In genomic region chr7:14009453-14010418, GRCh38 we compare ENCODE assay signal across 23 cellular contexts. TPM values are rescaled to one million over a fixed set of nuclear protein-coding genes. Genes with fewer than 3 reads are reported as not detected.
DNase-seq lines count a peak whose midpoint lies in the region; ATAC-seq, FAIRE-seq and TF ChIP-seq lines count a peak whose summit lies in the region.
"Had no signal": no experiment of that assay in that cellular context is flagged by ENCODE, and none has a peak within 500 bp of the region (broad histone marks: within the 10 kb centered on the region; RNA-seq: fewer than 3 reads in every experiment).

No MANE protein-coding gene starts in this region.

- H3K4me3 Mint-ChIP-seq in CD8-positive, alpha-beta T cell, result peak overlapping the region; percentile 29
- H3K4me3 Mint-ChIP-seq in GM23338, result no peak overlapping the region
- H3K4me3 Mint-ChIP-seq: activated CD4-positive, alpha-beta T cell treated with anti-CD3 and anti-CD28 coated beads, Interleukin-2, amount 10 ng/mL, durations not matched to agents 24 days and 14 days; neural crest cell; T-helper 17 cell had no signal

- FAIRE-seq in D721Med (lab: Jason Lieb, UNC), result no peak

- no peaks in the 10 kb centered on the region for H3K36me3 Mint-ChIP-seq in CD8-positive, alpha-beta T cell
- H3K36me3 Mint-ChIP-seq in GM23338 (ENCODE audit: low read depth), result no peaks in the 10 kb centered on the region

- H3K27me3 ChIP-seq in CD8-positive, alpha-beta T cell (ENCODE audit: insufficient read depth, low read length), result no peaks in the 10 kb centered on the region
- H3K27me3 ChIP-seq in GM23338 (ENCODE audit: insufficient read depth) (no peaks in the 10 kb centered on the region), Panc1 (ENCODE audit: control insufficient read depth, insufficient read depth, low read length) (no peaks in the 10 kb centered on the region), foreskin keratinocyte (no peaks in the 10 kb centered on the region)
- H3K27me3 ChIP-seq: BLaER1 treated with 17β-estradiol and CSF1 and Interleukin-3, amounts not matched to agents 10 nM and 100 nM; hepatocyte; vagina had no signal

- POLR2A ChIA-PET in CD8-positive, alpha-beta T cell (lab: Charles Lee), result interaction anchor here (0.6 kb wide), 1 partner anchor 720 kb away, joined by 3 read pairs; no protein-coding TSS in a partner anchor
- POLR2A ChIA-PET in Panc1 (lab: Charles Lee), result interaction anchor here (0.6 kb wide), 1 partner anchor 19 kb away, joined by 4 read pairs; no protein-coding TSS in a partner anchor

- no peak overlapping the region for H3K27ac ChIP-seq in CD8-positive, alpha-beta T cell (ENCODE audit: low read depth, low read length)
- H3K27ac ChIP-seq in GM23338 (ENCODE audit: low read depth) (no peak overlapping the region), Panc1 (ENCODE audit: low read length) (no peak overlapping the region), foreskin keratinocyte (no peak overlapping the region)
- H3K27ac ChIP-seq: BLaER1 treated with 17β-estradiol and CSF1 and Interleukin-3, amounts not matched to agents 10 nM and 100 nM; hepatocyte; HL-60; prostate gland; vagina had no signal

- H3K9me3 Mint-ChIP-seq in CD8-positive, alpha-beta T cell, result no peaks in the 10 kb centered on the region
- no peaks in the 10 kb centered on the region for H3K9me3 Mint-ChIP-seq in GM23338
- H3K9me3 Mint-ChIP-seq: activated CD4-positive, alpha-beta T cell treated with anti-CD3 and anti-CD28 coated beads, Interleukin-2, amount 10 ng/mL, durations not matched to agents 24 days and 14 days; neural crest cell had no signal

- intact Hi-C loops in CD8-positive, alpha-beta T cell (cut with DNase I, micrococcal nuclease), result loop anchor here in 1 of 2 experiments (2.0 kb wide), 1 partner anchor 19 kb away; no protein-coding TSS in a partner anchor
- intact Hi-C loops in Panc1 (cut with micrococcal nuclease; ENCODE audit: unreplicated experiment), result no loop called here

- no peak for TF ChIP-seq CTCF in CD8-positive, alpha-beta T cell (IDR thresholded peaks at IDR 0.05)
- TF ChIP-seq CTCF in GM23338 (conservative IDR thresholded peaks at IDR 0.05; ENCODE audit: low read depth in 2 of 2) (no peak), Panc1 (IDR thresholded peaks at IDR 0.05) (no peak), fibroblast of villous mesenchyme (IDR thresholded peaks at IDR 0.05; ENCODE audit: insufficient read depth, low read depth, low read length) (no peak), foreskin keratinocyte (conservative IDR thresholded peaks at IDR 0.05) (no peak), D721Med (IDR thresholded peaks at IDR 0.05; ENCODE audit: insufficient read depth, missing control alignments) (no peak)

- H2AFZ ChIP-seq in GM23338, result no peak overlapping the region
- H2AFZ ChIP-seq: hepatocyte had no signal

- H3K79me2 ChIP-seq in GM23338 (replicated peaks; ENCODE audit: insufficient read depth), result no peaks in the 10 kb centered on the region
- H3K79me2 ChIP-seq: hepatocyte had no signal

- no peak overlapping the region for H3K4me3 ChIP-seq in CD8-positive, alpha-beta T cell (ENCODE audit: low read depth, low read length)
- H3K4me3 ChIP-seq in GM23338 (no peak overlapping the region), Panc1 (ENCODE audit: low read depth in 2 of 2, low read length in 2 of 2) (peak overlapping the region; percentile 1 to 37; a peak in 3 of 4 replicates), fibroblast of villous mesenchyme (ENCODE audit: low read depth, low read length) (no peak overlapping the region)
- H3K4me3 ChIP-seq: BLaER1 treated with 17β-estradiol and CSF1 and Interleukin-3, amounts not matched to agents 10 nM and 100 nM; hepatocyte; prostate gland; vagina had no signal

- BruUV-seq in Panc1 (replicated peaks; lab: Mats Ljungman, UMichigan), result no TSS peak

- no peaks in the 10 kb centered on the region for H3K36me3 ChIP-seq in CD8-positive, alpha-beta T cell (ENCODE audit: insufficient read depth, low read length)
- H3K36me3 ChIP-seq in GM23338 (ENCODE audit: insufficient read depth) (no peaks in the 10 kb centered on the region), Panc1 (ENCODE audit: control insufficient read depth, insufficient read depth, low read length) (no peaks in the 10 kb centered on the region)
- H3K36me3 ChIP-seq: BLaER1 treated with 17β-estradiol and CSF1 and Interleukin-3, amounts not matched to agents 10 nM and 100 nM; prostate gland; vagina had no signal

- H4K20me1 ChIP-seq in GM23338 (replicated peaks; ENCODE audit: insufficient read depth), result no peaks in the 10 kb centered on the region
- H4K20me1 ChIP-seq: BLaER1 treated with 17β-estradiol and CSF1 and Interleukin-3, amounts not matched to agents 10 nM and 100 nM had no signal

- no peak for ATAC-seq in CD8-positive, alpha-beta T cell
- ATAC-seq in GM23338, result peak; percentile 88
- ATAC-seq in Panc1, result no peak
- ATAC-seq in foreskin keratinocyte, result no peak
- no peak for ATAC-seq in GM18511 (IDR thresholded peaks at IDR 0.05; ENCODE audit: unreplicated experiment)
- ATAC-seq: T-helper 17 cell had no signal

- no peaks in the 10 kb centered on the region for H3K27me3 Mint-ChIP-seq in CD8-positive, alpha-beta T cell (ENCODE audit: low read depth)
- no peaks in the 10 kb centered on the region for H3K27me3 Mint-ChIP-seq in GM23338 (ENCODE audit: insufficient read depth, low read depth, poor library complexity)
- H3K27me3 Mint-ChIP-seq: activated CD4-positive, alpha-beta T cell treated with anti-CD3 and anti-CD28 coated beads, Interleukin-2, amount 10 ng/mL, durations not matched to agents 24 days and 14 days; T-helper 17 cell had no signal

- H3K4me1 Mint-ChIP-seq in CD8-positive, alpha-beta T cell (ENCODE audit: low read depth), result no peaks in the 10 kb centered on the region
- H3K4me1 Mint-ChIP-seq in GM23338, result peaks cover 20% of the 10 kb centered on the region
- H3K4me1 Mint-ChIP-seq: activated CD4-positive, alpha-beta T cell treated with anti-CD3 and anti-CD28 coated beads, Interleukin-2, amount 10 ng/mL, durations not matched to agents 24 days and 14 days; T-helper 17 cell had no signal

- CTCF ChIA-PET in CD8-positive, alpha-beta T cell (lab: Charles Lee), result no interaction called here
- CTCF ChIA-PET in Panc1 (lab: Charles Lee), result interaction anchor here (0.7 kb wide), 1 partner anchor 64 kb away, joined by 8 read pairs; no protein-coding TSS in a partner anchor

- in situ Hi-C loops in Panc1 (cut with HindIII; ENCODE audit: low pct_unique_long_range_greater_than_20kb, low sequenced_read_pairs), result no loop called here

- H3F3A ChIP-seq in GM23338 (replicated peaks; ENCODE audit: low read depth), result no peaks in the 10 kb centered on the region

- no peak overlapping the region for H3K4me2 ChIP-seq in GM23338
- H3K4me2 ChIP-seq: BLaER1 treated with 17β-estradiol and CSF1 and Interleukin-3, amounts not matched to agents 10 nM and 100 nM; hepatocyte had no signal

- no peak for DNase-seq in CD8-positive, alpha-beta T cell
- DNase-seq in GM23338 (ENCODE audit: low spot score) (peak; percentile 44), Panc1 (ENCODE audit: low read depth, low spot score) (no peak), fibroblast of villous mesenchyme (ENCODE audit: low read depth) (peak; percentile 53), foreskin keratinocyte (no peak), D721Med (ENCODE audit: insufficient read length, low spot score) (no peak), epidermal melanocyte (ENCODE audit: insufficient read length, low spot score) (no peak)
- DNase-seq: activated CD4-positive, alpha-beta T cell treated with anti-CD3 and anti-CD28 coated beads, Interleukin-2, amount 10 ng/mL, durations not matched to agents 24 days and 14 days; activated effector memory CD4-positive, alpha-beta T cell treated with Interleukin-2 at 50 U/mL for 16 hours; foreskin melanocyte; IMR-90; MM.1S; NCI-H146; NCI-H526 treated with DMSO at 0.1 percent for 48 hours; SHP77; T-helper 17 cell had no signal

- H3K4me1 ChIP-seq in CD8-positive, alpha-beta T cell (ENCODE audit: insufficient read depth, low read length), result no peaks in the 10 kb centered on the region
- H3K4me1 ChIP-seq in GM23338 (ENCODE audit: insufficient read depth) (no peaks in the 10 kb centered on the region), Panc1 (ENCODE audit: control insufficient read depth, insufficient read depth, low read length) (no peaks in the 10 kb centered on the region), foreskin keratinocyte (no peaks in the 10 kb centered on the region)
- H3K4me1 ChIP-seq: prostate gland, vagina had no signal

- H3K9me3 ChIP-seq in CD8-positive, alpha-beta T cell (ENCODE audit: low read length), result no peaks in the 10 kb centered on the region
- no peaks in the 10 kb centered on the region for H3K9me3 ChIP-seq in Panc1 (ENCODE audit: control insufficient read depth, insufficient read depth, low read depth, low read length)
- H3K9me3 ChIP-seq: BLaER1 treated with 17β-estradiol and CSF1 and Interleukin-3, amounts not matched to agents 10 nM and 100 nM; prostate gland; vagina had no signal

- no peak overlapping the region for H3K27ac Mint-ChIP-seq in CD8-positive, alpha-beta T cell
- no peak overlapping the region for H3K27ac Mint-ChIP-seq in GM23338
- H3K27ac Mint-ChIP-seq: activated CD4-positive, alpha-beta T cell treated with anti-CD3 and anti-CD28 coated beads, Interleukin-2, amount 10 ng/mL, durations not matched to agents 24 days and 14 days; T-helper 17 cell had no signal

- no peaks in the 10 kb centered on the region for H3K9me2 ChIP-seq in GM23338 (ENCODE audit: insufficient read depth)

TF ChIP-seq in GM23338, 12 proteins besides CTCF, POLR2A, EP300 and RAD21 (continues in another document):
- TF ChIP-seq NANOG (IDR thresholded peaks at IDR 0.05; ENCODE audit: borderline replicate concordance), result no peak
- TF ChIP-seq ETS1 (IDR thresholded peaks at IDR 0.05), result no peak
- TF ChIP-seq POLR2AphosphoS5 (IDR thresholded peaks at IDR 0.05; ENCODE audit: low read depth), result no peak

RNA-seq across cellular contexts. Expression of gene ETV1, which starts 20.3 kb away (rescaled TPM):
- total RNA-seq in CD8-positive, alpha-beta T cell, result not detected
- 53.5 and 61.9 TPM in 2 replicates for total RNA-seq in GM23338 (2014; rRNA removed; shearing (Covaris generic))
- polyA plus RNA-seq in GM23338 (2016; fragmentation: Nextera tagmentation; extraction: Ambion mirVana), result 39.9 and 49.4 TPM in 2 replicates
- 7.4 TPM for total RNA-seq in Panc1 (2021; ENCODE audit: unreplicated experiment)
- 3.5 TPM for polyA plus RNA-seq in Panc1 (2012; ENCODE audit: insufficient read length)
- total RNA-seq in fibroblast of villous mesenchyme, result 9.3 and 11.7 TPM in 2 replicates
- total RNA-seq in foreskin keratinocyte, result 6.5 TPM in 2 replicates
- polyA plus RNA-seq in foreskin keratinocyte, result 1.5 TPM in 2 replicates
- total RNA-seq: activated CD4-positive, alpha-beta T cell treated with anti-CD3 and anti-CD28 coated beads, Interleukin-2, amount 10 ng/mL, durations not matched to agents 24 days and 14 days had no signal

Comparison
In these comparisons a context has a peak if more than half of its experiments do, and no peak if none do; other contexts are left out.
1. DNase-seq: peak in GM23338 (single experiment) and fibroblast of villous mesenchyme (single experiment); none in CD8-positive, alpha-beta T cell (0 of 7), Panc1 (single experiment), foreskin keratinocyte (0 of 2), D721Med (single experiment) and epidermal melanocyte (single experiment).
2. H3K4me3 ChIP-seq: peak in Panc1 (2 of 2); none in CD8-positive, alpha-beta T cell (single experiment), GM23338 (single experiment) and fibroblast of villous mesenchyme (single experiment).